ENCODE assay signal across 10 cellular contexts in the genomic region with DNA sequence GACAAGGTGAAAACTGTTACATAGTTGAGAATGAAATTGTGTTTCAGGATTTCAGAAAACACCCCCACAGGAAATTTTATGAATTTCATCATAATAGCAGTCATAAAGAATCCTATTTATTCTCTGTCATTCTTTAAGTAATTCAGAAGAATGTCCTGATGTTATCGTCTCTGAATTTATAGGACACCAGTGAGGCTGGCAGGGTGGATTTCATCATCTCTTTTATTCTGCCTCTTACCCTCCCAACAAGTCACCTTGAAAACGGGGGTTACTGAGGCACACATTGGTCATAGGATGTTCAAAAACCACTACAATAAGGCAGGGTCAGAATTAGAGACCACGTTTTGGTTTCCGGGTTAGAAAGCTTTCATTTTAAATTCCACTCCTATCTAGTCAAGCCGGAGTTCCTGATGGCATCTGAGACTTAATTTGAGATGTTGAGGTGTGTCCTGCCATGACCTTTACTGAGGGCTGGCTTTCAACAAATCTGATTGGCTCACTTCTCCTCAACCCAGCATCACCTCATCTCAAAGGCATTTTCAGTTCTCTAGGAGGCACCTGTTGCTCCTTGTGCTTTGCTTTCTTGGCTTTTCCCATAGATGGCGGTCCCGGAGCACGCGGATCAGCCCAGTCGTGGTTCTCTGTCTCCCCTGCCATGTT.
DNase-seq lines count a peak whose midpoint lies in the region; ATAC-seq lines count a peak whose summit lies in the region.
"Had no signal": no experiment of that assay in that cellular context is flagged by ENCODE, and none has a peak within 500 bp of the region (broad histone marks: within the 10 kb centered on the region; RNA-seq: fewer than 3 reads in every experiment).

No MANE protein-coding gene starts in this region.

- peak overlapping the region in 15 of 21 experiments; percentile 0 to 75 (median 38) for H3K27ac ChIP-seq in skin epidermis
- H3K27ac ChIP-seq: psoas muscle had no signal

- peak; percentile 55 for ATAC-seq in esophagus mucosa

- no peak overlapping the region for H3K4me3 ChIP-seq in skin epidermis
- H3K4me3 ChIP-seq: psoas muscle had no signal

- DNase-seq in SIG-M5 treated with dmso at 0.1 percent for 504 hours (lab: John Stamatoyannopoulos, UW; ENCODE audit: unreplicated experiment): peak; percentile 37
- DNase-seq in SIG-M5 (lab: John Stamatoyannopoulos, UW): no peak
- DNase-seq in SW480 (ENCODE audit: low spot score): peak; percentile 93
- DNase-seq in KG1 (lab: John Stamatoyannopoulos, UW): no peak
- DNase-seq in NCI-H2171 (lab: John Stamatoyannopoulos, UW): no peak
- no peak for DNase-seq in nucleus accumbens (lab: John Stamatoyannopoulos, UW)
- DNase-seq: NCI-H1092 treated with DMSO at 0.1 percent for 48 hours had no signal

Comparison
In these comparisons a context has a peak if more than half of its experiments do, and no peak if none do; other contexts are left out.
1. DNase-seq: peak in SIG-M5 treated with dmso at 0.1 percent for 504 hours (single experiment) and SW480 (single experiment); none in SIG-M5 (single experiment), KG1 (single experiment), NCI-H2171 (single experiment) and nucleus accumbens (0 of 56).